ENCODE assay signal across 39 cellular contexts in the genomic region with DNA sequence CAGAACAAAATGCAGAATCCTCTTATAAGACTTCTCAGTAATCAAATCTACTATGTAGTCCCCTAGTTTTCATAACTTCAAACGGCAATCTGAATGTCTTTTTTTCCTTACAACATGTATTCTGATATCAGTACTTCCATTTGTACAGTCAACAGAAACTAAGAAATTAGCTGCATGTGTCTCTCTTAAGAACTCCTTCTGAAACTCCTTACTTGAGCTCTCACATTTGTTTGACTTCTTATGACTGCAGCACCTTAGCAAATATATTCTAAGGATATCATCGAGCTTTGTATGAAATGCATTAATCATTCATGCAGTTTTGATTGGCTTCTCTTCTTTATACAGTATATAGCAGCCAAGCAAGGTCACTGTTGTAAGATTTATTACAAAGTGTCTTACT.
"Had no signal": no experiment of that assay in that cellular context is flagged by ENCODE, and none has a peak within 500 bp of the region (broad histone marks: within the 10 kb centered on the region; RNA-seq: fewer than 3 reads in every experiment).

No MANE protein-coding gene starts in this region.

- H3K4me3 Mint-ChIP-seq: activated naive CD4-positive, alpha-beta T cell treated with anti-CD3 and anti-CD28 coated beads for 36 hours; activated naive CD4-positive, alpha-beta T cell treated with anti-CD3 and anti-CD28 coated beads, Interleukin-2, amount 10 ng/mL, durations not matched to agents 7 days and 5 days; activated naive CD4-positive, alpha-beta T cell treated with anti-CD3 and anti-CD28 coated beads, Interleukin-2, amount 50 U/mL, for 24 hours; activated naive CD8-positive, alpha-beta T cell; activated naive CD8-positive, alpha-beta T cell treated with anti-CD3 and anti-CD28 coated beads for 36 hours; activated naive CD8-positive, alpha-beta T cell treated with anti-CD3 and anti-CD28 coated beads, Interleukin-2, amount 10 ng/mL, durations not matched to agents 7 days and 5 days; activated naive CD8-positive, alpha-beta T cell treated with anti-CD3 and anti-CD28 coated beads, Interleukin-2, amount 50 U/mL, for 24 hours; activated T-cell treated with anti-CD3 and anti-CD28 coated beads, Interleukin-2, amount 50 U/mL, for 24 hours; activated T-cell treated with anti-CD3 and anti-CD28 coated beads, Interleukin-2, amount 50 U/mL, for 4 hours; activated T-cell treated with anti-CD3 and anti-CD28 coated beads, Interleukin-2, amount 50 U/mL, for 72 hours; activated T-helper 1 cell treated with anti-CD3 and anti-CD28 coated beads, Interleukin-12 subunit alpha, Interleukin-12 subunit beta, Interleukin-2, Interleukin-4 antibody, amounts not matched to agents 30 ng/mL and 10 ng/mL and 1 ng/mL, durations not matched to agents 14 hours and 24 hours and 36 hours; activated T-helper 17 cell treated with anti-CD3 and anti-CD28 coated beads, Interleukin-2, amount 50 U/mL, for 72 hours; brain; central memory CD8-positive, alpha-beta T cell had no signal

- H3K36me3 ChIP-seq: adrenal gland, ascending aorta, brain microvascular endothelial cell, breast epithelium, cardiac muscle cell had no signal

- H3K27me3 ChIP-seq: ascending aorta, body of pancreas, brain microvascular endothelial cell, cardiac muscle cell had no signal

- H3K9me3 ChIP-seq: adrenal gland, ascending aorta, body of pancreas, breast epithelium had no signal

- H3K27ac Mint-ChIP-seq: activated naive CD4-positive, alpha-beta T cell treated with anti-CD3 and anti-CD28 coated beads for 36 hours; activated naive CD4-positive, alpha-beta T cell treated with anti-CD3 and anti-CD28 coated beads, Interleukin-2, amount 10 ng/mL, durations not matched to agents 7 days and 5 days; activated naive CD4-positive, alpha-beta T cell treated with anti-CD3 and anti-CD28 coated beads, Interleukin-2, amount 50 U/mL, for 24 hours; activated naive CD4-positive, alpha-beta T cell treated with anti-CD3 and anti-CD28 coated beads, Interleukin-2, amount 50 U/mL, for 72 hours; activated naive CD8-positive, alpha-beta T cell; activated naive CD8-positive, alpha-beta T cell treated with anti-CD3 and anti-CD28 coated beads for 36 hours; activated naive CD8-positive, alpha-beta T cell treated with anti-CD3 and anti-CD28 coated beads, Interleukin-2, amount 10 ng/mL, durations not matched to agents 7 days and 5 days; activated naive CD8-positive, alpha-beta T cell treated with anti-CD3 and anti-CD28 coated beads, Interleukin-2, amount 50 U/mL, for 24 hours; activated T-cell treated with anti-CD3 and anti-CD28 coated beads, Interleukin-2, amount 50 U/mL, for 24 hours; activated T-cell treated with anti-CD3 and anti-CD28 coated beads, Interleukin-2, amount 50 U/mL, for 72 hours; activated T-helper 1 cell treated with anti-CD3 and anti-CD28 coated beads, Interleukin-12 subunit alpha, Interleukin-12 subunit beta, Interleukin-2, Interleukin-4 antibody, amounts not matched to agents 30 ng/mL and 10 ng/mL and 1 ng/mL, durations not matched to agents 14 hours and 24 hours and 36 hours; activated T-helper 17 cell treated with anti-CD3 and anti-CD28 coated beads, Interleukin-2, amount 50 U/mL, for 72 hours; activated T-helper 2 cell treated with anti-CD3 and anti-CD28 coated beads, Interferon-gamma antibody, Interleukin-2, Interleukin-4, amounts not matched to agents 10 μg/mL and 5 μg/mL and 100 μg/mL, durations not matched to agents 14 hours and 24 hours and 36 hours; brain had no signal

- DNase-seq: activated effector memory CD4-positive, alpha-beta T cell treated with anti-CD3 and anti-CD28 coated beads, Interleukin-2, amount 50 U/mL, for 16 hours; activated effector memory CD4-positive, alpha-beta T cell treated with Interleukin-2 at 50 U/mL for 16 hours; activated gamma-delta T cell; activated gamma-delta T cell treated with Interleukin-2 at 50 U/mL for 16 hours; activated naive CD4-positive, alpha-beta T cell; activated naive CD4-positive, alpha-beta T cell treated with anti-CD3 and anti-CD28 coated beads for 36 hours; activated naive CD4-positive, alpha-beta T cell treated with anti-CD3 and anti-CD28 coated beads, Interleukin-2, amount 10 ng/mL, durations not matched to agents 7 days and 5 days; activated naive CD4-positive, alpha-beta T cell treated with anti-CD3 and anti-CD28 coated beads, Interleukin-2, amount 50 U/mL, for 16 hours; activated naive CD4-positive, alpha-beta T cell treated with Interleukin-2 at 50 U/mL for 16 hours; activated naive CD8-positive, alpha-beta T cell treated with anti-CD3 and anti-CD28 coated beads for 36 hours; activated naive CD8-positive, alpha-beta T cell treated with anti-CD3 and anti-CD28 coated beads, Interleukin-2, amount 10 ng/mL, durations not matched to agents 7 days and 5 days; activated naive CD8-positive, alpha-beta T cell treated with anti-CD3 and anti-CD28 coated beads, Interleukin-2, amount 50 U/mL, for 24 hours; activated T-cell treated with anti-CD3 and anti-CD28 coated beads, Interleukin-2, amount 50 U/mL, for 1 hour; activated T-cell treated with anti-CD3 and anti-CD28 coated beads, Interleukin-2, amount 50 U/mL, for 24 hours; activated T-cell treated with anti-CD3 and anti-CD28 coated beads, Interleukin-2, amount 50 U/mL, for 4 hours; activated T-cell treated with anti-CD3 and anti-CD28 coated beads, Interleukin-2, amount 50 U/mL, for 48 hours; activated T-cell treated with anti-CD3 and anti-CD28 coated beads, Interleukin-2, amount 50 U/mL, for 72 hours; adrenal gland; amniotic stem cell; amygdala; anterior cingulate cortex; aorta; body of pancreas; brain microvascular endothelial cell; caudate nucleus; central memory CD4-positive, alpha-beta T cell; cerebellar nuclear complex had no signal

- H3K4me1 ChIP-seq: adrenal gland, ascending aorta, body of pancreas, breast epithelium had no signal

- H3K27me3 Mint-ChIP-seq: activated naive CD4-positive, alpha-beta T cell treated with anti-CD3 and anti-CD28 coated beads, Interleukin-2, amount 10 ng/mL, durations not matched to agents 7 days and 5 days; activated naive CD4-positive, alpha-beta T cell treated with anti-CD3 and anti-CD28 coated beads, Interleukin-2, amount 50 U/mL, for 24 hours; activated naive CD8-positive, alpha-beta T cell; activated naive CD8-positive, alpha-beta T cell treated with anti-CD3 and anti-CD28 coated beads for 36 hours; activated naive CD8-positive, alpha-beta T cell treated with anti-CD3 and anti-CD28 coated beads, Interleukin-2, amount 10 ng/mL, durations not matched to agents 7 days and 5 days; activated naive CD8-positive, alpha-beta T cell treated with anti-CD3 and anti-CD28 coated beads, Interleukin-2, amount 50 U/mL, for 24 hours; activated T-helper 17 cell treated with anti-CD3 and anti-CD28 coated beads, Interleukin-2, amount 50 U/mL, for 72 hours; central memory CD8-positive, alpha-beta T cell had no signal

- H3K9me3 Mint-ChIP-seq: activated naive CD4-positive, alpha-beta T cell treated with anti-CD3 and anti-CD28 coated beads for 36 hours; activated naive CD4-positive, alpha-beta T cell treated with anti-CD3 and anti-CD28 coated beads, Interleukin-2, amount 50 U/mL, for 24 hours; activated naive CD4-positive, alpha-beta T cell treated with anti-CD3 and anti-CD28 coated beads, Interleukin-2, amount 50 U/mL, for 72 hours; activated naive CD8-positive, alpha-beta T cell treated with anti-CD3 and anti-CD28 coated beads for 36 hours; activated naive CD8-positive, alpha-beta T cell treated with anti-CD3 and anti-CD28 coated beads, Interleukin-2, amount 10 ng/mL, durations not matched to agents 7 days and 5 days; activated naive CD8-positive, alpha-beta T cell treated with anti-CD3 and anti-CD28 coated beads, Interleukin-2, amount 50 U/mL, for 24 hours; activated T-cell treated with anti-CD3 and anti-CD28 coated beads, Interleukin-2, amount 50 U/mL, for 24 hours; activated T-cell treated with anti-CD3 and anti-CD28 coated beads, Interleukin-2, amount 50 U/mL, for 4 hours; activated T-helper 1 cell treated with anti-CD3 and anti-CD28 coated beads, Interleukin-12 subunit alpha, Interleukin-12 subunit beta, Interleukin-2, Interleukin-4 antibody, amounts not matched to agents 30 ng/mL and 10 ng/mL and 1 ng/mL, durations not matched to agents 14 hours and 24 hours and 36 hours; activated T-helper 17 cell treated with anti-CD3 and anti-CD28 coated beads, Interleukin-2, amount 50 U/mL, for 72 hours; activated T-helper 2 cell treated with anti-CD3 and anti-CD28 coated beads, Interferon-gamma antibody, Interleukin-2, Interleukin-4, amounts not matched to agents 10 μg/mL and 5 μg/mL and 100 μg/mL, durations not matched to agents 14 hours and 24 hours and 36 hours; central memory CD8-positive, alpha-beta T cell had no signal

- H3K4me3 ChIP-seq: adrenal gland, ascending aorta, body of pancreas, breast epithelium, cardiac muscle cell had no signal

- FAIRE-seq: bronchial epithelial cell had no signal

- H3K4me1 Mint-ChIP-seq: activated naive CD4-positive, alpha-beta T cell treated with anti-CD3 and anti-CD28 coated beads, Interleukin-2, amount 10 ng/mL, durations not matched to agents 7 days and 5 days; activated naive CD4-positive, alpha-beta T cell treated with anti-CD3 and anti-CD28 coated beads, Interleukin-2, amount 50 U/mL, for 24 hours; activated naive CD8-positive, alpha-beta T cell treated with anti-CD3 and anti-CD28 coated beads for 36 hours; activated naive CD8-positive, alpha-beta T cell treated with anti-CD3 and anti-CD28 coated beads, Interleukin-2, amount 10 ng/mL, durations not matched to agents 7 days and 5 days; activated naive CD8-positive, alpha-beta T cell treated with anti-CD3 and anti-CD28 coated beads, Interleukin-2, amount 50 U/mL, for 24 hours; activated T-helper 17 cell treated with anti-CD3 and anti-CD28 coated beads, Interleukin-2, amount 50 U/mL, for 72 hours; central memory CD8-positive, alpha-beta T cell had no signal

- H3K27ac ChIP-seq: adrenal gland, ascending aorta, body of pancreas, brain microvascular endothelial cell, breast epithelium, cardiac muscle cell had no signal

- H3K36me3 Mint-ChIP-seq: activated naive CD4-positive, alpha-beta T cell treated with anti-CD3 and anti-CD28 coated beads, Interleukin-2, amount 10 ng/mL, durations not matched to agents 7 days and 5 days; activated naive CD4-positive, alpha-beta T cell treated with anti-CD3 and anti-CD28 coated beads, Interleukin-2, amount 50 U/mL, for 24 hours; activated naive CD4-positive, alpha-beta T cell treated with anti-CD3 and anti-CD28 coated beads, Interleukin-2, amount 50 U/mL, for 72 hours; activated naive CD8-positive, alpha-beta T cell; activated naive CD8-positive, alpha-beta T cell treated with anti-CD3 and anti-CD28 coated beads for 36 hours; activated naive CD8-positive, alpha-beta T cell treated with anti-CD3 and anti-CD28 coated beads, Interleukin-2, amount 10 ng/mL, durations not matched to agents 7 days and 5 days; brain had no signal

- ATAC-seq: activated naive CD4-positive, alpha-beta T cell treated with anti-CD3 and anti-CD28 coated beads, Interleukin-2, amount 50 U/mL, for 72 hours; activated naive CD8-positive, alpha-beta T cell treated with anti-CD3 and anti-CD28 coated beads, Interleukin-2, amount 50 U/mL, for 24 hours; activated T-cell treated with anti-CD3 and anti-CD28 coated beads, Interleukin-2, amount 50 U/mL, for 4 hours; activated T-cell treated with anti-CD3 and anti-CD28 coated beads, Interleukin-2, amount 50 U/mL, for 72 hours; activated T-helper 17 cell treated with anti-CD3 and anti-CD28 coated beads, Interleukin-2, amount 50 U/mL, for 72 hours; body of pancreas had no signal
